13 cellular contexts compared by ENCODE assay signal in the genomic region with DNA sequence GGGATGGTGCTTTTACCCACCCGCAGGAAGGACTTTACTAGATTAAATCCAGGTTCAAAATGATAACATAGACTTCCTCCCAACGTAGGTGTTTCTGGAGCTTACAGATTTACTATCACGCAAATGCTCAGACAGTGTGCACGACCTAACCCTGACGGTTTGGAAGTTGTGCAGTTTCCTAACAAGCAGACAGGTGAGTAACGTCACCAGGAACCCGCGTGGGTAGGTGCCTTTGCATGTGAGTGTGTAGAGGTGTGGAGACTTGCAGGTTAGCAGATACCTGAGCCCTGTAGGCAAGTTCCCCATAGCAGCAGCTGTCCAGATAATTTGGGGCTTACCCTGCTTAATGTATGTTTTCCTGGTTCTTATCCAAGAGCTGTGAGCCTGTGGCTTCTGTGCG. TPM values are rescaled to one million over a fixed set of nuclear protein-coding genes. Genes with fewer than 3 reads are reported as not detected.
"Had no signal": no experiment of that assay in that cellular context is flagged by ENCODE, and none has a peak within 500 bp of the region (broad histone marks: within the 10 kb centered on the region; RNA-seq: fewer than 3 reads in every experiment).

No MANE protein-coding gene starts in this region.

RNA-seq across cellular contexts. Expression of gene GPR31, which starts 29.5 kb away (rescaled TPM):
- total RNA-seq: subcutaneous adipose tissue, suprapubic skin, temporal lobe, thoracic aorta, thyroid gland, tibial nerve, transverse colon, upper lobe of left lung, upper lobe of right lung, ureter, urinary bladder, uterus, vagina had no signal
